Comparison of ENCODE assay signal across 13 cellular contexts in genomic region chr2:69291004-69291650, GRCh38.
DNase-seq lines count a peak whose midpoint lies in the region; ATAC-seq and TF ChIP-seq lines count a peak whose summit lies in the region.
"Had no signal": no experiment of that assay in that cellular context is flagged by ENCODE, and none has a peak within 500 bp of the region (broad histone marks: within the 10 kb centered on the region; RNA-seq: fewer than 3 reads in every experiment).

No MANE protein-coding gene starts in this region.

- CTCF ChIA-PET in mammary epithelial cell (lab: Charles Lee; ENCODE audit: low non-redundant PET), result no interaction called here

- no peak overlapping the region for H2AFZ ChIP-seq in mammary epithelial cell (ENCODE audit: low read depth, low read length)

- no peak for TF ChIP-seq CTCF in breast epithelium (IDR thresholded peaks at IDR 0.05)
- TF ChIP-seq CTCF in mammary epithelial cell (conservative IDR thresholded peaks at IDR 0.05 in 1 of 2, IDR thresholded peaks at IDR 0.05 in 1 of 2; ENCODE audit: extremely low read depth in 1 of 2, insufficient read depth in 1 of 2, low read depth in 1 of 2, low read length in 2 of 2), result no peak
- TF ChIP-seq CTCF in chondrocyte (IDR thresholded peaks at IDR 0.05), result no peak

- H3K27me3 Mint-ChIP-seq in chondrocyte (ENCODE audit: low read depth), result no peaks in the 10 kb centered on the region
- peaks cover 11% of the 10 kb centered on the region for H3K27me3 Mint-ChIP-seq in activated T-helper 1 cell treated with anti-CD3 and anti-CD28 coated beads, Interleukin-12 subunit alpha, Interleukin-12 subunit beta, Interleukin-2, Interleukin-4 antibody, amounts not matched to agents 30 ng/mL and 10 ng/mL and 1 ng/mL, durations not matched to agents 14 hours and 24 hours and 36 hours (ENCODE audit: insufficient read depth)

- in situ Hi-C loops in mammary epithelial cell (cut with MboI; ENCODE audit: low sequenced_read_pairs in 2 of 2) (no loop called here), KBM-7 (cut with MboI; ENCODE audit: low pct_unique_long_range_greater_than_20kb, low sequenced_read_pairs) (loop anchor here (25.0 kb wide), 1 partner anchor 254 kb away; no protein-coding TSS in a partner anchor)

- dilution Hi-C loops in mammary epithelial cell (cut with HindIII; ENCODE audit: low sequenced_read_pairs), result no loop called here

- no peaks in the 10 kb centered on the region for H3K79me2 ChIP-seq in mammary epithelial cell (ENCODE audit: insufficient read depth, low read length)

- no peaks in the 10 kb centered on the region for H3K9me3 Mint-ChIP-seq in chondrocyte (ENCODE audit: low read depth)
- no peaks in the 10 kb centered on the region for H3K9me3 Mint-ChIP-seq in activated T-helper 1 cell treated with anti-CD3 and anti-CD28 coated beads, Interleukin-12 subunit alpha, Interleukin-12 subunit beta, Interleukin-2, Interleukin-4 antibody, amounts not matched to agents 30 ng/mL and 10 ng/mL and 1 ng/mL, durations not matched to agents 14 hours and 24 hours and 36 hours

- intact Hi-C loops in breast epithelium (cut with DNase I; ENCODE audit: low total_unique reads) (no loop called here), mammary epithelial cell (cut with micrococcal nuclease) (no loop called here), left colon (cut with DNase I, micrococcal nuclease) (no loop called here)
- intact Hi-C loops in activated T-helper 1 cell treated with anti-CD3 and anti-CD28 coated beads, Interleukin-12 subunit alpha, Interleukin-12 subunit beta, Interleukin-2, Interleukin-4 antibody, amounts not matched to agents 30 ng/mL and 10 ng/mL and 1 ng/mL, durations not matched to agents 14 hours and 24 hours and 36 hours (cut with micrococcal nuclease), result no loop called here

- H3K4me3 ChIP-seq in breast epithelium (no peak overlapping the region), mammary epithelial cell (replicated peaks in 1 of 3; ENCODE audit: insufficient read depth in 1 of 3, low read depth in 2 of 3, low read length in 3 of 3) (no peak overlapping the region)

- H3K27me3 ChIP-seq in breast epithelium, result no peaks in the 10 kb centered on the region
- no peaks in the 10 kb centered on the region for H3K27me3 ChIP-seq in mammary epithelial cell (ENCODE audit: insufficient read depth, low read length)

- H3K9me3 ChIP-seq in breast epithelium (no peaks in the 10 kb centered on the region), mammary epithelial cell (replicated peaks; ENCODE audit: insufficient read depth, low read length) (no peaks in the 10 kb centered on the region)

- H3K36me3 ChIP-seq in breast epithelium (no peaks in the 10 kb centered on the region), mammary epithelial cell (ENCODE audit: insufficient read depth, low read length) (no peaks in the 10 kb centered on the region)

- DNase-seq in breast epithelium (ENCODE audit: low spot score in 2 of 2) (no peak), mammary epithelial cell (no peak), chondrocyte (ENCODE audit: low spot score) (no peak), left colon (no peak), KBM-7 (no peak)
- DNase-seq in activated T-helper 1 cell treated with anti-CD3 and anti-CD28 coated beads, Interleukin-12 subunit alpha, Interleukin-12 subunit beta, Interleukin-2, Interleukin-4 antibody, amounts not matched to agents 30 ng/mL and 10 ng/mL and 1 ng/mL, durations not matched to agents 14 hours and 24 hours and 36 hours (ENCODE audit: low spot score), result no peak
- DNase-seq: DMS79, HCEC 1CT, Karpas-422, T1000 had no signal

- H3K27ac Mint-ChIP-seq in chondrocyte (ENCODE audit: unreplicated experiment), result peak overlapping the region; percentile 72
- H3K27ac Mint-ChIP-seq in activated T-helper 1 cell treated with anti-CD3 and anti-CD28 coated beads, Interleukin-12 subunit alpha, Interleukin-12 subunit beta, Interleukin-2, Interleukin-4 antibody, amounts not matched to agents 30 ng/mL and 10 ng/mL and 1 ng/mL, durations not matched to agents 14 hours and 24 hours and 36 hours, result no peak overlapping the region

- H3K36me3 Mint-ChIP-seq in chondrocyte (ENCODE audit: low read depth), result no peaks in the 10 kb centered on the region
- H3K36me3 Mint-ChIP-seq in activated T-helper 1 cell treated with anti-CD3 and anti-CD28 coated beads, Interleukin-12 subunit alpha, Interleukin-12 subunit beta, Interleukin-2, Interleukin-4 antibody, amounts not matched to agents 30 ng/mL and 10 ng/mL and 1 ng/mL, durations not matched to agents 14 hours and 24 hours and 36 hours (ENCODE audit: low read depth), result no peaks in the 10 kb centered on the region

- TF ChIP-seq POLR2A in breast epithelium (IDR thresholded peaks at IDR 0.05), result no peak

- peak; percentile 57 for ATAC-seq in left colon
- no peak for ATAC-seq in HG03378 (IDR thresholded peaks at IDR 0.05; ENCODE audit: unreplicated experiment)
- no peak for ATAC-seq in HG03457 (IDR thresholded peaks at IDR 0.05; ENCODE audit: unreplicated experiment)
- ATAC-seq: Panc1 had no signal

- no TSS peak for BruUV-seq in mammary epithelial cell (replicated peaks; lab: Mats Ljungman, UMichigan)

- H4K20me1 ChIP-seq in mammary epithelial cell (ENCODE audit: insufficient read depth, low read length), result no peaks in the 10 kb centered on the region

- no peak overlapping the region for H3K4me3 Mint-ChIP-seq in chondrocyte (ENCODE audit: unreplicated experiment)
- H3K4me3 Mint-ChIP-seq in activated T-helper 1 cell treated with anti-CD3 and anti-CD28 coated beads, Interleukin-12 subunit alpha, Interleukin-12 subunit beta, Interleukin-2, Interleukin-4 antibody, amounts not matched to agents 30 ng/mL and 10 ng/mL and 1 ng/mL, durations not matched to agents 14 hours and 24 hours and 36 hours, result no peak overlapping the region

- H3K27ac ChIP-seq in breast epithelium (peak overlapping the region; percentile 56 to 73), mammary epithelial cell (ENCODE audit: insufficient read depth, low read depth, low read length) (no peak overlapping the region)

- no peak overlapping the region for H3K4me2 ChIP-seq in mammary epithelial cell (ENCODE audit: insufficient read depth, low read depth, low read length)

- H3K4me1 ChIP-seq in breast epithelium (peaks cover 0 to 8% of the 10 kb centered on the region in 2 donors), mammary epithelial cell (ENCODE audit: insufficient read depth, low read length) (no peaks in the 10 kb centered on the region)

- peaks cover 22% of the 10 kb centered on the region for H3K4me1 Mint-ChIP-seq in chondrocyte (ENCODE audit: low read depth)
- H3K4me1 Mint-ChIP-seq in activated T-helper 1 cell treated with anti-CD3 and anti-CD28 coated beads, Interleukin-12 subunit alpha, Interleukin-12 subunit beta, Interleukin-2, Interleukin-4 antibody, amounts not matched to agents 30 ng/mL and 10 ng/mL and 1 ng/mL, durations not matched to agents 14 hours and 24 hours and 36 hours (ENCODE audit: low read depth), result no peaks in the 10 kb centered on the region

- H3K9ac ChIP-seq in mammary epithelial cell (ENCODE audit: insufficient read depth, low read length), result no peak overlapping the region
